ENCODE assay signal across 24 cellular contexts in the genomic region with DNA sequence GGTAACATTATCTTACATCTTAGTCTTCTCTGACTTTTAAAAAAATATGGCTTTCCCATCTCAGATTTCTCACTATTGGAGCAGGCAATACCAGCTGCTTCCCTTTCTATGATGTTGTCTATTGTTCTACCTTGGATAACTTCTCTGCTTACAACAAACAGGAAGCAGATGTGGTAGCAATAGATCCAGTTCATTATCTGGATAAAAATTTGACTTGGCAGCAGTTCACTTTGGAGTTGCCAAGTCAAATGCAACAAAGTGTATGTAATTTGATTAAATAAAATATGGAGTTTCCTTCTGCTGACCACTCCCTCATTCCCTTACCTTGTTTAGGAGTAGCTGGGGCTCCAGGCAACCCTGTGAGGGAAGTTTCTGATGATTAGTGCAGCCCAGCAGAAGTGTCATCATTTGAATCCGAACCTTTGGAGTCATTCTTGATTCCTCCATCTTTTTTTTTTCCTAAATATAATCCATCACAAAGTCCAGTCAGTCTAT.
DNase-seq lines count a peak whose midpoint lies in the region; ATAC-seq and TF ChIP-seq lines count a peak whose summit lies in the region.
"Had no signal": no experiment of that assay in that cellular context is flagged by ENCODE, and none has a peak within 500 bp of the region (broad histone marks: within the 10 kb centered on the region; RNA-seq: fewer than 3 reads in every experiment).

No MANE protein-coding gene starts in this region.

- H2AFZ ChIP-seq in SK-N-SH (ENCODE audit: low read depth) = no peak overlapping the region
- H2AFZ ChIP-seq: parathyroid adenoma had no signal

- intact Hi-C loops in left cardiac atrium (cut with DNase I) = no loop called here

- TF ChIP-seq RAD21 in SK-N-SH (IDR thresholded peaks at IDR 0.05; ENCODE audit: low read length) = no peak

- no peaks in the 10 kb centered on the region for H4K20me1 ChIP-seq in SK-N-SH (ENCODE audit: insufficient read depth)
- H4K20me1 ChIP-seq: BLaER1 had no signal

- peak; percentile 90 for DNase-seq in COR-L47 (lab: John Stamatoyannopoulos, UW)
- peak; percentile 80 for DNase-seq in NCI-H1105 treated with DMSO at 0.1 percent for 48 hours (lab: John Stamatoyannopoulos, UW)
- peak; percentile 84 for DNase-seq in NCI-H2196 treated with DMSO at 0.1 percent for 48 hours (lab: John Stamatoyannopoulos, UW; ENCODE audit: unreplicated experiment)
- DNase-seq in endothelial cell (ENCODE audit: low spot score) = no peak
- DNase-seq in left cardiac atrium = no peak
- DNase-seq in SIG-M5 treated with dmso at 0.1 percent for 504 hours (lab: John Stamatoyannopoulos, UW; ENCODE audit: unreplicated experiment) = no peak
- DNase-seq in SK-N-SH = no peak
- DNase-seq: activated CD4-positive, alpha-beta T cell treated with anti-CD3 and anti-CD28 coated beads for 48 hours; activated T-cell treated with anti-CD3 and anti-CD28 coated beads, Interleukin-2, amount 50 U/mL, for 4 hours; HFFc6; NCI-H1417 treated with DMSO at 0.1 percent for 48 hours; NCI-H524 treated with DMSO at 0.1 percent for 48 hours; right lobe of liver; RPMI8226; stimulated activated CD4-positive, alpha-beta T cell treated with anti-CD3 and anti-CD28 coated beads, Interleukin-4, amount 100 ng/mL, for 4 hours; stimulated activated naive CD4-positive, alpha-beta T cell; testis; uterus had no signal

- whole genome bisulfite sequencing in SK-N-SH (ENCODE audit: low lambda C conversion rate) = 13% methylated on average over 1 of the region's 1 CpG

- peak overlapping the region; percentile 19 for H3K4me3 Mint-ChIP-seq in endothelial cell (ENCODE audit: unreplicated experiment)
- H3K4me3 Mint-ChIP-seq: activated T-cell treated with anti-CD3 and anti-CD28 coated beads, Interleukin-2, amount 50 U/mL, for 4 hours; HFFc6; neural crest cell had no signal

- no peak overlapping the region for H3K4me3 ChIP-seq in SK-N-SH (ENCODE audit: low read depth in 2 of 2, low read length in 1 of 2)
- H3K4me3 ChIP-seq: BLaER1, lung, right lobe of liver, SK-N-MC, testis, uterus had no signal

- CTCF ChIA-PET in SK-N-SH (lab: Yijun Ruan, JAX) = interaction anchor here (0.6 kb wide), 1 partner anchor 21 kb away, joined by 4 read pairs; no protein-coding TSS in a partner anchor

- no peaks in the 10 kb centered on the region for H3K9me3 ChIP-seq in SK-N-SH
- H3K9me3 ChIP-seq: right lobe of liver, testis, uterus had no signal

- no peaks in the 10 kb centered on the region for H3F3A ChIP-seq in SK-N-SH (replicated peaks; ENCODE audit: insufficient read depth)

- H3K79me2 ChIP-seq in SK-N-SH (ENCODE audit: insufficient read depth) = no peaks in the 10 kb centered on the region
- H3K79me2 ChIP-seq: parathyroid adenoma had no signal

- TF ChIP-seq EP300 in SK-N-SH (IDR thresholded peaks at IDR 0.05; ENCODE audit: borderline replicate concordance in 1 of 2, low read depth in 1 of 2, low read length in 1 of 2) = no peak

- no peaks in the 10 kb centered on the region for H3K9me2 ChIP-seq in SK-N-SH

- no peaks in the 10 kb centered on the region for H3K9me3 Mint-ChIP-seq in endothelial cell (ENCODE audit: unreplicated experiment)
- H3K9me3 Mint-ChIP-seq: HFFc6 had no signal

- no peaks in the 10 kb centered on the region for H3K36me3 Mint-ChIP-seq in endothelial cell (ENCODE audit: low read depth, unreplicated experiment)

- TF ChIP-seq CTCF in endothelial cell (IDR thresholded peaks at IDR 0.05; ENCODE audit: unreplicated experiment) (no peak), SK-N-SH (IDR thresholded peaks at IDR 0.05) (no peak)

- no peak overlapping the region for H3K4me2 ChIP-seq in SK-N-SH
- H3K4me2 ChIP-seq: BLaER1 had no signal

- H3K36me3 ChIP-seq in SK-N-SH (replicated peaks in 1 of 2; ENCODE audit: control insufficient read depth in 1 of 2, insufficient read depth in 2 of 2, low read length in 1 of 2) = no peaks in the 10 kb centered on the region
- H3K36me3 ChIP-seq: BLaER1, right lobe of liver, uterus had no signal

- H3K27me3 ChIP-seq in SK-N-SH (ENCODE audit: insufficient read depth) = no peaks in the 10 kb centered on the region
- H3K27me3 ChIP-seq: BLaER1, right lobe of liver, testis, uterus had no signal

- no peaks in the 10 kb centered on the region for H3K27me3 Mint-ChIP-seq in endothelial cell (ENCODE audit: unreplicated experiment)

- POLR2A ChIA-PET in SK-N-SH (lab: Yijun Ruan, JAX) = no interaction called here

- H3K27ac ChIP-seq in SK-N-SH (ENCODE audit: low read depth in 2 of 2, low read length in 1 of 2) = no peak overlapping the region
- H3K27ac ChIP-seq: BLaER1, parathyroid adenoma, right lobe of liver, SK-N-MC, testis, uterus had no signal

- H3K4me1 ChIP-seq in SK-N-SH (ENCODE audit: control insufficient read depth in 1 of 2, insufficient read depth in 2 of 2, low read depth in 1 of 2, low read length in 1 of 2) = no peaks in the 10 kb centered on the region
- H3K4me1 ChIP-seq: BLaER1, parathyroid adenoma, right lobe of liver, testis, uterus had no signal

- H3K4me1 Mint-ChIP-seq in endothelial cell (ENCODE audit: unreplicated experiment) = peaks cover 10% of the 10 kb centered on the region

- ATAC-seq in GM21717 (IDR thresholded peaks at IDR 0.05; ENCODE audit: unreplicated experiment) (no peak), left cardiac atrium (no peak)
- ATAC-seq: activated T-cell treated with anti-CD3 and anti-CD28 coated beads, Interleukin-2, amount 50 U/mL, for 4 hours; right lobe of liver had no signal

- H3K9ac ChIP-seq in SK-N-SH = no peak overlapping the region
- H3K9ac ChIP-seq: BLaER1, parathyroid adenoma had no signal

- no peak overlapping the region for H3K27ac Mint-ChIP-seq in endothelial cell (ENCODE audit: unreplicated experiment)
- H3K27ac Mint-ChIP-seq: HFFc6 had no signal

TF ChIP-seq in SK-N-SH, 30 proteins besides CTCF, POLR2A, EP300 and RAD21:
- TF ChIP-seq ELF1 (IDR thresholded peaks at IDR 0.05) (no peak), TAF1 (IDR thresholded peaks at IDR 0.05; ENCODE audit: borderline replicate concordance, low read depth, low read length) (no peak), RXRA (IDR thresholded peaks at IDR 0.05; ENCODE audit: borderline replicate concordance, low read depth) (no peak), POLR2AphosphoS5 (IDR thresholded peaks at IDR 0.05; ENCODE audit: low read depth, low read length) (no peak), MEF2A (IDR thresholded peaks at IDR 0.05; ENCODE audit: borderline replicate concordance, low read depth) (no peak), GATA2 (CRISPR knock-in tag; IDR thresholded peaks at IDR 0.05) (no peak), NRF1 (IDR thresholded peaks at IDR 0.05; ENCODE audit: low read depth, low read length) (no peak)
- TF ChIP-seq, protein P1, sequence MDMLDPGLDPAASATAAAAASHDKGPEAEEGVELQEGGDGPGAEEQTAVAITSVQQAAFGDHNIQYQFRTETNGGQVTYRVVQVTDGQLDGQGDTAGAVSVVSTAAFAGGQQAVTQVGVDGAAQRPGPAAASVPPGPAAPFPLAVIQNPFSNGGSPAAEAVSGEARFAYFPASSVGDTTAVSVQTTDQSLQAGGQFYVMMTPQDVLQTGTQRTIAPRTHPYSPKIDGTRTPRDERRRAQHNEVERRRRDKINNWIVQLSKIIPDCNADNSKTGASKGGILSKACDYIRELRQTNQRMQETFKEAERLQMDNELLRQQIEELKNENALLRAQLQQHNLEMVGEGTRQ (IDR thresholded peaks at IDR 0.05; ENCODE audit: borderline replicate concordance, low read depth, low read length) = no peak
- TF ChIP-seq, protein P2, sequence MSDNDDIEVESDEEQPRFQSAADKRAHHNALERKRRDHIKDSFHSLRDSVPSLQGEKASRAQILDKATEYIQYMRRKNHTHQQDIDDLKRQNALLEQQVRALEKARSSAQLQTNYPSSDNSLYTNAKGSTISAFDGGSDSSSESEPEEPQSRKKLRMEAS (IDR thresholded peaks at IDR 0.05; ENCODE audit: low read depth) = no peak

Comparison
In these comparisons a context has a peak if more than half of its experiments do, and no peak if none do; other contexts are left out.
1. DNase-seq: peak in COR-L47 (single experiment), NCI-H1105 treated with DMSO at 0.1 percent for 48 hours (single experiment) and NCI-H2196 treated with DMSO at 0.1 percent for 48 hours (single experiment); none in endothelial cell (single experiment), left cardiac atrium (single experiment), SIG-M5 treated with dmso at 0.1 percent for 504 hours (single experiment) and SK-N-SH (single experiment).